30 cellular contexts compared by ENCODE assay signal in the genomic region with DNA sequence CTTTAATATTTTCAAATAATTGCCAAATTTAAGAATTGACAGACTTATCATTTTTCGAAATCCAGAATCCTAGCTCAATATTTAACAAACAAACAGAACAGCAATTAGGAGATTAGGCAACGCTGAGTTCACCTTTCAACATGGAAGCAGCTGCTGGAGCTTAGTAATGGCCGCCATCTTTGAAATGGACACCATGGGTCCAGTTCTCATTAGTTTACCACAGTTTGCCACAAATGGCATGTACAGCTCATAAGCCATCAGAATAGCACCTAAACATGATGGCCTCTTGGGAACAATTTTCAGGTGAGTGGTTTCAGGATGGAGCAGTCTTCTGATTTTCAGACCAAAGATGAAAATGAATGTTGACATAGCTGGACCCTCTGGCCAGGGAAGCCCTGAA.
"Had no signal": no experiment of that assay in that cellular context is flagged by ENCODE, and none has a peak within 500 bp of the region (broad histone marks: within the 10 kb centered on the region; RNA-seq: fewer than 3 reads in every experiment).

No MANE protein-coding gene starts in this region.

- H3K27ac Mint-ChIP-seq: activated CD8-positive, alpha-beta T cell treated with anti-CD3 and anti-CD28 coated beads for 36 hours; activated naive CD8-positive, alpha-beta T cell; activated T-helper 17 cell treated with anti-CD3 and anti-CD28 coated beads, Interleukin-2, amount 50 U/mL, for 72 hours; effector memory CD8-positive, alpha-beta T cell had no signal

- FAIRE-seq: colon had no signal

- H3K27me3 ChIP-seq: body of pancreas, esophagus muscularis mucosa, foreskin keratinocyte, gastrocnemius medialis had no signal

- H3K36me3 Mint-ChIP-seq: activated naive CD8-positive, alpha-beta T cell had no signal

- DNase-seq: activated CD4-positive, alpha-beta T cell treated with anti-CD3 and anti-CD28 coated beads for 4 hours; activated CD4-positive, alpha-beta T cell treated with anti-CD3 and anti-CD28 coated beads, Interleukin-2, amount 50 U/mL, for 1 hour; activated CD4-positive, alpha-beta T cell treated with anti-CD3 and anti-CD28 coated beads, Interleukin-2, amount 50 U/mL, for 48 hours; activated CD4-positive, CD25-positive, alpha-beta regulatory T cell; activated CD4-positive, CD25-positive, alpha-beta regulatory T cell treated with anti-CD3 and anti-CD28 coated beads, Interleukin-2, amount 50 U/mL, for 72 hours; activated CD8-positive, alpha-beta memory T cell treated with anti-CD3 and anti-CD28 coated beads for 24 hours; activated CD8-positive, alpha-beta T cell treated with anti-CD3 and anti-CD28 coated beads for 36 hours; activated effector memory CD4-positive, alpha-beta T cell treated with Interleukin-2 at 50 U/mL for 16 hours; activated gamma-delta T cell treated with Interleukin-2 at 50 U/mL for 16 hours; activated naive CD4-positive, alpha-beta T cell treated with anti-CD3 and anti-CD28 coated beads, Interleukin-2, amount 50 U/mL, for 16 hours; activated naive CD4-positive, alpha-beta T cell treated with Interleukin-2 at 50 U/mL for 16 hours; activated T-cell treated with anti-CD3 and anti-CD28 coated beads, Interleukin-2, amount 50 U/mL, for 4 hours; amniotic stem cell; anterior cingulate cortex; body of pancreas; caudate nucleus; cortex of kidney; dermis blood vessel endothelial cell; effector CD4-positive, alpha-beta T cell; effector memory CD8-positive, alpha-beta T cell; erythroblast; foreskin keratinocyte; gastrocnemius medialis; glutamatergic neuron; heart left ventricle; T-helper 2 cell had no signal

- H3K4me1 ChIP-seq: body of pancreas, esophagus muscularis mucosa, foreskin keratinocyte, gastrocnemius medialis, heart left ventricle had no signal

- ATAC-seq: activated CD8-positive, alpha-beta T cell treated with anti-CD3 and anti-CD28 coated beads for 36 hours; activated T-cell treated with anti-CD3 and anti-CD28 coated beads, Interleukin-2, amount 50 U/mL, for 4 hours; activated T-helper 17 cell treated with anti-CD3 and anti-CD28 coated beads, Interleukin-2, amount 50 U/mL, for 72 hours; body of pancreas; effector memory CD8-positive, alpha-beta T cell; foreskin keratinocyte; gastrocnemius medialis; heart left ventricle had no signal

- H3K4me1 Mint-ChIP-seq: activated T-helper 17 cell treated with anti-CD3 and anti-CD28 coated beads, Interleukin-2, amount 50 U/mL, for 72 hours had no signal

- H3K27ac ChIP-seq: body of pancreas, esophagus muscularis mucosa, foreskin keratinocyte, gastrocnemius medialis, heart left ventricle had no signal

- H3K9me3 Mint-ChIP-seq: activated CD8-positive, alpha-beta T cell treated with anti-CD3 and anti-CD28 coated beads for 36 hours; activated T-helper 17 cell treated with anti-CD3 and anti-CD28 coated beads, Interleukin-2, amount 50 U/mL, for 72 hours; effector memory CD8-positive, alpha-beta T cell had no signal

- H3K4me3 Mint-ChIP-seq: activated CD8-positive, alpha-beta T cell treated with anti-CD3 and anti-CD28 coated beads for 36 hours; activated naive CD8-positive, alpha-beta T cell; activated T-cell treated with anti-CD3 and anti-CD28 coated beads, Interleukin-2, amount 50 U/mL, for 4 hours; activated T-helper 17 cell treated with anti-CD3 and anti-CD28 coated beads, Interleukin-2, amount 50 U/mL, for 72 hours; effector memory CD8-positive, alpha-beta T cell had no signal

- H3K9me3 ChIP-seq: body of pancreas, esophagus muscularis mucosa, gastrocnemius medialis, heart left ventricle had no signal

- H3K4me3 ChIP-seq: body of pancreas, esophagus muscularis mucosa, gastrocnemius medialis, heart left ventricle had no signal

- H3K36me3 ChIP-seq: esophagus muscularis mucosa, gastrocnemius medialis, heart left ventricle had no signal
